19 cellular contexts compared by ENCODE assay signal in the genomic region with DNA sequence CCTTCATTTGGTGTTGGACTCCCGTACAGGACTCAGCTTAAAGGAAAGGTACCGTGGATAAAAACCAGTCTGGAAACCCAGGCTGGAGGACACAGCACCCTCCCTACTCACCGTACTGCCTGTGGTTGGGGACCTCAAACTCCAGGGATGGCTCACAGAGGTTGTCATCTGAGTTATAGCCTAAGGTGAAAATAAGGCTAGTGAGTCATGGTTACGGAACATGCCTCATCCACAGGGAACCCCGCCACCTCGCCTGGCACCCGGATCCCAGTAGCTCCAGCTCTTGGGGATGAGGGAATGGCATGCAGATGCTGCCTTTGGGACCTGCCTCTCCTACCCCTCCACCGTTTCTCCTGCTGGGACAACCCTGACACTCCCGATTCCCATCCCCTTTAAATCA. TPM values are rescaled to one million over a fixed set of nuclear protein-coding genes. Genes with fewer than 3 reads are reported as not detected.
DNase-seq lines count a peak whose midpoint lies in the region; ATAC-seq, FAIRE-seq and TF ChIP-seq lines count a peak whose summit lies in the region.
"Had no signal": no experiment of that assay in that cellular context is flagged by ENCODE, and none has a peak within 500 bp of the region (broad histone marks: within the 10 kb centered on the region; RNA-seq: fewer than 3 reads in every experiment).

No MANE protein-coding gene starts in this region.

- no peaks in the 10 kb centered on the region for H3K9me3 Mint-ChIP-seq in T-helper 1 cell treated with Interleukin-12 subunit alpha and Interleukin-12 subunit beta and Interleukin-4 antibody, amounts not matched to agents 30 μg/mL and 1 μg/mL, for 36 hours
- H3K9me3 Mint-ChIP-seq in activated naive CD8-positive, alpha-beta T cell (ENCODE audit: low read depth) = no peaks in the 10 kb centered on the region
- H3K9me3 Mint-ChIP-seq: CD8-positive, alpha-beta memory T cell had no signal

- no peaks in the 10 kb centered on the region for H3K9me3 ChIP-seq in keratinocyte (ENCODE audit: control insufficient read depth, low read depth, low read length)
- H3K9me3 ChIP-seq: body of pancreas, Peyer's patch had no signal

- dilution Hi-C loops in keratinocyte (cut with MboI; ENCODE audit: extremely low pct_ligation_motif_present, low sequenced_read_pairs) = loop anchor here (25.0 kb wide), 2 partner anchors 119 to 369 kb away; no protein-coding TSS in a partner anchor

- no peaks in the 10 kb centered on the region for H3K9me1 ChIP-seq in keratinocyte (ENCODE audit: control insufficient read depth, extremely low read depth, insufficient read depth, low read length)

- H3K36me3 ChIP-seq in keratinocyte (ENCODE audit: control insufficient read depth in 2 of 2, extremely low read depth in 1 of 2, insufficient read depth in 2 of 2, low read length in 2 of 2) = no peaks in the 10 kb centered on the region

- H2AFZ ChIP-seq in keratinocyte (ENCODE audit: control insufficient read depth, low read length) = no peak overlapping the region

- no peak overlapping the region for H3K9ac ChIP-seq in keratinocyte (ENCODE audit: control insufficient read depth, extremely low read depth, insufficient read depth, low read length)
- H3K9ac ChIP-seq: KMS-11 had no signal

- H3K27me3 ChIP-seq in keratinocyte (ENCODE audit: control insufficient read depth, extremely low read depth, insufficient read depth, low read length) = no peaks in the 10 kb centered on the region
- H3K27me3 ChIP-seq: body of pancreas, Peyer's patch had no signal

- no peaks in the 10 kb centered on the region for H3K27me3 Mint-ChIP-seq in T-helper 1 cell treated with Interleukin-12 subunit alpha and Interleukin-12 subunit beta and Interleukin-4 antibody, amounts not matched to agents 30 μg/mL and 1 μg/mL, for 36 hours (ENCODE audit: low read depth)
- no peaks in the 10 kb centered on the region for H3K27me3 Mint-ChIP-seq in activated naive CD8-positive, alpha-beta T cell
- H3K27me3 Mint-ChIP-seq: activated CD4-positive, alpha-beta T cell treated with anti-CD3 and anti-CD28 coated beads for 36 hours; naive B cell had no signal

- no peak overlapping the region for H3K4me3 ChIP-seq in keratinocyte (ENCODE audit: control insufficient read depth in 2 of 3, extremely low read depth in 1 of 3, insufficient read depth in 2 of 3, low read depth in 1 of 3, low read length in 3 of 3)
- H3K4me3 ChIP-seq: body of pancreas, Peyer's patch had no signal

- FAIRE-seq in keratinocyte (lab: Jason Lieb, UNC) = peak; percentile 99
- FAIRE-seq: G401.6 had no signal

- ATAC-seq in HG03469 (IDR thresholded peaks at IDR 0.05; ENCODE audit: unreplicated experiment) = no peak
- ATAC-seq: activated CD4-positive, alpha-beta T cell treated with anti-CD3 and anti-CD28 coated beads for 36 hours; body of pancreas had no signal

- H3K4me2 ChIP-seq in keratinocyte (ENCODE audit: control insufficient read depth, extremely low read depth, insufficient read depth, low read depth, low read length) = peak overlapping the region; percentile 39
- H3K4me2 ChIP-seq: KMS-11 had no signal

- peaks cover 11% of the 10 kb centered on the region for H3K4me1 Mint-ChIP-seq in T-helper 1 cell treated with Interleukin-12 subunit alpha and Interleukin-12 subunit beta and Interleukin-4 antibody, amounts not matched to agents 30 μg/mL and 1 μg/mL, for 36 hours (ENCODE audit: low read depth)
- H3K4me1 Mint-ChIP-seq in activated naive CD8-positive, alpha-beta T cell (ENCODE audit: low read depth) = peaks cover 10% of the 10 kb centered on the region

- H3K4me1 ChIP-seq in keratinocyte (ENCODE audit: control insufficient read depth, extremely low read depth, insufficient read depth, low read length) = peaks cover 45% of the 10 kb centered on the region
- H3K4me1 ChIP-seq: body of pancreas, Peyer's patch had no signal

- H4K20me1 ChIP-seq in keratinocyte (ENCODE audit: control insufficient read depth, extremely low read depth, insufficient read depth, low read length) = no peaks in the 10 kb centered on the region

- H3K79me2 ChIP-seq in keratinocyte (ENCODE audit: control insufficient read depth, insufficient read depth, low read length) = no peaks in the 10 kb centered on the region

- H3K27ac Mint-ChIP-seq in T-helper 1 cell treated with Interleukin-12 subunit alpha and Interleukin-12 subunit beta and Interleukin-4 antibody, amounts not matched to agents 30 μg/mL and 1 μg/mL, for 36 hours = peak overlapping the region; percentile 65
- H3K27ac Mint-ChIP-seq in activated naive CD8-positive, alpha-beta T cell = peak overlapping the region; percentile 28
- H3K27ac Mint-ChIP-seq: activated CD4-positive, alpha-beta T cell treated with anti-CD3 and anti-CD28 coated beads for 36 hours had no signal

- DNase-seq in T-helper 1 cell = no peak
- DNase-seq in HPDE6-E6E7 (ENCODE audit: extremely low spot score) = peak; percentile 91
- peak; percentile 50 for DNase-seq in keratinocyte (ENCODE audit: low read depth, low spot score)
- no peak for DNase-seq in NCI-H524 (lab: John Stamatoyannopoulos, UW)
- DNase-seq in NCI-H446 treated with DMSO at 0.1 percent for 48 hours (lab: John Stamatoyannopoulos, UW) = no peak
- DNase-seq: activated CD4-positive, alpha-beta T cell treated with anti-CD3 and anti-CD28 coated beads for 36 hours; body of pancreas; CD8-positive, alpha-beta memory T cell; naive B cell; NCI-H1417 treated with DMSO at 0.1 percent for 48 hours; NCI-H526 treated with DMSO at 0.1 percent for 48 hours; Peyer's patch; stimulated activated CD4-positive, alpha-beta T cell treated with anti-CD3 and anti-CD28 coated beads, Interleukin-15, amount 100 ng/mL, for 24 hours had no signal

- no peak overlapping the region for H3K27ac ChIP-seq in keratinocyte (ENCODE audit: control insufficient read depth, insufficient read depth, low read length)
- H3K27ac ChIP-seq: 22Rv1, body of pancreas, KMS-11, Peyer's patch had no signal

- peaks cover 65% of the 10 kb centered on the region for H3K36me3 Mint-ChIP-seq in T-helper 1 cell treated with Interleukin-12 subunit alpha and Interleukin-12 subunit beta and Interleukin-4 antibody, amounts not matched to agents 30 μg/mL and 1 μg/mL, for 36 hours (ENCODE audit: low read depth)
- H3K36me3 Mint-ChIP-seq in activated naive CD8-positive, alpha-beta T cell = peaks cover 5% of the 10 kb centered on the region

- no peak for TF ChIP-seq CTCF in keratinocyte (optimal IDR thresholded peaks at IDR 0.05 in 1 of 3, IDR thresholded peaks at IDR 0.05 in 1 of 3, conservative IDR thresholded peaks at IDR 0.05 in 1 of 3; ENCODE audit: extremely low read depth in 1 of 3, insufficient read depth in 2 of 3, low read length in 3 of 3)

- H3K4me3 Mint-ChIP-seq in T-helper 1 cell treated with Interleukin-12 subunit alpha and Interleukin-12 subunit beta and Interleukin-4 antibody, amounts not matched to agents 30 μg/mL and 1 μg/mL, for 36 hours = no peak overlapping the region
- H3K4me3 Mint-ChIP-seq in activated naive CD8-positive, alpha-beta T cell = no peak overlapping the region
- H3K4me3 Mint-ChIP-seq: activated CD4-positive, alpha-beta T cell treated with anti-CD3 and anti-CD28 coated beads for 36 hours; CD8-positive, alpha-beta memory T cell; naive B cell had no signal

RNA-seq across cellular contexts. Expression of gene GPR68, which starts 36.8 kb away (rescaled TPM):
- 1.2 to 5.7 TPM (median 2.3 TPM) in 3 replicates for polyA plus RNA-seq in keratinocyte
- polyA plus RNA-seq in keratinocyte (2011; ENCODE audit: low read depth) = not detected
- polyA plus RNA-seq in keratinocyte (2011; cell fraction: cytosol; rRNA removed) = 1.4 and 3.2 TPM in 2 replicates
- polyA plus RNA-seq in keratinocyte (2011; cell fraction: nucleus; rRNA removed) = 5.6 and 8.3 TPM in 2 replicates
- polyA plus RNA-seq in keratinocyte (2012; ENCODE audit: low replicate concordance) = 0.47 and 2.7 TPM in 2 replicates
- polyA minus RNA-seq in keratinocyte = 1.6 to 13.5 TPM (median 9.7 TPM) in 3 replicates
- 8.8 TPM for polyA minus RNA-seq in keratinocyte (2011; cell fraction: cytosol; rRNA and poly(A)+ RNA removed)
- polyA minus RNA-seq in keratinocyte (2011; cell fraction: nucleus; rRNA and poly(A)+ RNA removed) = 4.7 and 5.3 TPM in 2 replicates

Comparison
In these comparisons a context has a peak if more than half of its experiments do, and no peak if none do; other contexts are left out.
1. DNase-seq: peak in HPDE6-E6E7 (single experiment) and keratinocyte (single experiment); none in T-helper 1 cell (0 of 5), NCI-H524 (0 of 2) and NCI-H446 treated with DMSO at 0.1 percent for 48 hours (single experiment).